ENCODE assay signal across 9 cellular contexts in genomic region chr2:40332096-40332826, GRCh38.
DNase-seq lines count a peak whose midpoint lies in the region; ATAC-seq and TF ChIP-seq lines count a peak whose summit lies in the region.
"Had no signal": no experiment of that assay in that cellular context is flagged by ENCODE, and none has a peak within 500 bp of the region (broad histone marks: within the 10 kb centered on the region; RNA-seq: fewer than 3 reads in every experiment).

No MANE protein-coding gene starts in this region.

- no peaks in the 10 kb centered on the region for H3K9me3 Mint-ChIP-seq in stimulated activated naive CD8-positive, alpha-beta T cell treated with anti-CD3 and anti-CD28 coated beads, Interleukin-15, amount 100 ng/mL, for 72 hours

- no peaks in the 10 kb centered on the region for H3K27me3 ChIP-seq in left lung

- H3K27me3 Mint-ChIP-seq in stimulated activated naive CD8-positive, alpha-beta T cell treated with anti-CD3 and anti-CD28 coated beads, Interleukin-15, amount 100 ng/mL, for 72 hours, result no peaks in the 10 kb centered on the region

- no peaks in the 10 kb centered on the region for H3K36me3 ChIP-seq in left lung

- peaks cover 0 to 8% of the 10 kb centered on the region in 2 donors for H3K4me1 ChIP-seq in left lung

- H3K4me1 Mint-ChIP-seq in stimulated activated naive CD8-positive, alpha-beta T cell treated with anti-CD3 and anti-CD28 coated beads, Interleukin-15, amount 100 ng/mL, for 72 hours, result no peaks in the 10 kb centered on the region

- H3K4me3 ChIP-seq in astrocyte of the spinal cord (ENCODE audit: low read depth, low read length), result no peak overlapping the region
- no peak overlapping the region for H3K4me3 ChIP-seq in left lung

- intact Hi-C loops in left lung (cut with DNase I), result no loop called here

- DNase-seq in AG09319 (ENCODE audit: extremely low read depth, low read depth) (peak; percentile 77), KBM-7 (peak; percentile 58), astrocyte of the spinal cord (ENCODE audit: low read depth, low spot score) (peak; percentile 80), left lung (no peak), substantia nigra (lab: John Stamatoyannopoulos, UW) (no peak), UCSD-AML1 (lab: John Stamatoyannopoulos, UW; ENCODE audit: unreplicated experiment) (no peak)
- no peak for DNase-seq in stimulated activated naive CD8-positive, alpha-beta T cell treated with anti-CD3 and anti-CD28 coated beads, Interleukin-15, amount 100 ng/mL, for 72 hours
- no peak for DNase-seq in effector CD4-positive, alpha-beta T cell
- DNase-seq: GDM1 had no signal

- TF ChIP-seq CTCF in AG09319 (IDR thresholded peaks at IDR 0.05; ENCODE audit: low read depth, low read length), result no peak
- TF ChIP-seq CTCF in astrocyte of the spinal cord (IDR thresholded peaks at IDR 0.05; ENCODE audit: low read depth, low read length), result no peak
- TF ChIP-seq CTCF in left lung (IDR thresholded peaks at IDR 0.05), result no peak

- in situ Hi-C loops in KBM-7 (cut with MboI; ENCODE audit: low pct_unique_long_range_greater_than_20kb, low sequenced_read_pairs) (no loop called here), astrocyte of the spinal cord (cut with HindIII; ENCODE audit: low sequenced_read_pairs) (no loop called here)

- no peak overlapping the region for H3K27ac Mint-ChIP-seq in stimulated activated naive CD8-positive, alpha-beta T cell treated with anti-CD3 and anti-CD28 coated beads, Interleukin-15, amount 100 ng/mL, for 72 hours

- no peaks in the 10 kb centered on the region for H3K9me3 ChIP-seq in left lung

- ATAC-seq in left lung, result peak; percentile 47
- no peak for ATAC-seq in stimulated activated naive CD8-positive, alpha-beta T cell treated with anti-CD3 and anti-CD28 coated beads, Interleukin-15, amount 100 ng/mL, for 72 hours

- H3K27ac ChIP-seq in left lung (no peak overlapping the region), substantia nigra (ENCODE audit: low read depth, low read length, poor library complexity, severe bottlenecking) (no peak overlapping the region)

- H3K4me3 Mint-ChIP-seq in stimulated activated naive CD8-positive, alpha-beta T cell treated with anti-CD3 and anti-CD28 coated beads, Interleukin-15, amount 100 ng/mL, for 72 hours, result no peak overlapping the region

Comparison
In these comparisons a context has a peak if more than half of its experiments do, and no peak if none do; other contexts are left out.
1. DNase-seq: peak in AG09319 (single experiment), KBM-7 (single experiment) and astrocyte of the spinal cord (single experiment); none in left lung (0 of 2), substantia nigra (0 of 49), stimulated activated naive CD8-positive, alpha-beta T cell treated with anti-CD3 and anti-CD28 coated beads, Interleukin-15, amount 100 ng/mL, for 72 hours (0 of 2), effector CD4-positive, alpha-beta T cell (single experiment) and UCSD-AML1 (single experiment).